Comparison of ENCODE assay signal across 8 cellular contexts in the genomic region with DNA sequence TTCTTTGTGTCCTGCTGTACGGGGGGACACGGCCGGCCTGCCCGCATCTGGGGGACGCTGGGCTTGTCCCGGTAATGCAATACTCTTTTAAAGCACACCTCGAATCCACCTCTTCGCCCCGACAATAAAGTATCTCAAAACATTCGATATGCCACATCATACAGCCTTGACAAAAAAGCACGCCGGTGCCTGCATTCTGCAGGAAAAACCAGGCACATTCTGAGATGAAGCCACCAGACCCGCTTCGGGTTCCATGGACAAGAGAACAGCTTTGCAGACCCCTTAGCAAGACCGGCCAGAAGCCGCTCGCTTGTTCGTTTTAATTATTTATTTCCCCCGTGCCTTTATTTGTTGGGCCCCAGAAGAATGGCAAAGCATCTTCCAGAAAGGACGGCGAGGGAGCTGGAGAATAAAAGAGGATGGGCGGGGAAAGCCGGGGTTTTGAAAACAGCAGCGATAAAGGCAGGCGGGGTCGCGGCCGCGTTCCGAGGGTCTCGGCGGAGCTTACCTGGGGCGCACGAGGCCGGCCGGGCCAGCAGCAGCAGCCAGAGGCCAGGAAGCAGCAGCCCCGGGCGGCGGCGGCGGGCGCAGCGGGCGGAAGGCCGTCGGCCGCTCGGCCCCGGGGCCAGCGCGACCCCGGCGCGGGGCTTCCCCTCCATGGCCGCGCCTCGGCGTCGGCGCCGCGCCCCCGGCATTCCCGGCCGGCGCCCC. TPM values are rescaled to one million over a fixed set of nuclear protein-coding genes. Genes with fewer than 3 reads are reported as not detected.
A peak's percentile ranks its signal among the peaks of the same experiment; 100 is the strongest.
DNase-seq lines count a peak whose midpoint lies in the region; ATAC-seq, FAIRE-seq and TF ChIP-seq lines count a peak whose summit lies in the region.

No MANE protein-coding gene starts in this region.

- peak overlapping the region; percentile 61 for H3K4me3 ChIP-seq in WI38 (ENCODE audit: low read depth, low read length)
- H3K4me3 ChIP-seq in gastrocnemius medialis = peak overlapping the region; percentile 47 to 63 (median 57)

- H3K27me3 Mint-ChIP-seq in CD4-positive, alpha-beta T cell = peaks cover 45% of the 10 kb centered on the region

- H3K36me3 Mint-ChIP-seq in CD4-positive, alpha-beta T cell (ENCODE audit: low read depth) = peaks cover 4% of the 10 kb centered on the region

- H3K27ac ChIP-seq in CD4-positive, alpha-beta T cell (ENCODE audit: low read depth, low read length) = no peak overlapping the region
- no peak overlapping the region for H3K27ac ChIP-seq in gastrocnemius medialis

- no peak overlapping the region for H3K27ac Mint-ChIP-seq in CD4-positive, alpha-beta T cell

- H3K36me3 ChIP-seq in gastrocnemius medialis = no peaks in the 10 kb centered on the region

- in situ Hi-C loops in gastrocnemius medialis (cut with MboI; ENCODE audit: low sequenced_read_pairs in 4 of 4) = loop anchor here in 1 of 4 donors (10.0 kb wide), 1 partner anchor 96 kb away; no protein-coding TSS in a partner anchor

- no peak for DNase-seq in CD4-positive, alpha-beta T cell
- DNase-seq in globus pallidus (ENCODE audit: low spot score) (peak; percentile 2), gastrocnemius medialis (no peak), pons (ENCODE audit: low spot score) (no peak), RCC 7860 (ENCODE audit: low spot score) (no peak)

- H3K4me1 ChIP-seq in gastrocnemius medialis = peaks cover 5 to 11% of the 10 kb centered on the region in 2 donors

- intact Hi-C loops in CD4-positive, alpha-beta T cell (cut with DNase I, micrococcal nuclease) = loop anchor here in 1 of 2 experiments (2.0 kb wide), 1 partner anchor 94 kb away; no protein-coding TSS in a partner anchor
- intact Hi-C loops in gastrocnemius medialis (cut with DNase I; ENCODE audit: low total_unique reads) = loop anchor here (2.0 kb wide), 1 partner anchor 94 kb away; no protein-coding TSS in a partner anchor

- no peak for ATAC-seq in CD4-positive, alpha-beta T cell (ENCODE audit: poor library complexity)
- ATAC-seq in GM19351 (IDR thresholded peaks at IDR 0.05; ENCODE audit: unreplicated experiment) = peak; percentile 39
- ATAC-seq in HG03457 (IDR thresholded peaks at IDR 0.05; ENCODE audit: unreplicated experiment) = peak; percentile 35
- peak; percentile 35 to 44 for ATAC-seq in gastrocnemius medialis

- peaks cover 19% of the 10 kb centered on the region for H3K4me1 Mint-ChIP-seq in CD4-positive, alpha-beta T cell (ENCODE audit: low read depth)

- no peak for FAIRE-seq in RCC 7860 (lab: Jason Lieb, UNC)

- CTCF ChIA-PET in CD4-positive, alpha-beta T cell (lab: Charles Lee) = interaction anchor here (2.6 kb wide), 1 partner anchor 94 kb away, joined by 9 read pairs; no protein-coding TSS in a partner anchor

- no peaks in the 10 kb centered on the region for H3K9me3 ChIP-seq in CD4-positive, alpha-beta T cell (ENCODE audit: control insufficient read depth, low read length)
- H3K9me3 ChIP-seq in gastrocnemius medialis = no peaks in the 10 kb centered on the region

- TF ChIP-seq POLR2A in gastrocnemius medialis (IDR thresholded peaks at IDR 0.05) = no peak

- POLR2A ChIA-PET in CD4-positive, alpha-beta T cell (lab: Charles Lee) = no interaction called here

- H3K4me3 Mint-ChIP-seq in CD4-positive, alpha-beta T cell = peak overlapping the region; percentile 90

- peaks cover 31% of the 10 kb centered on the region for H3K27me3 ChIP-seq in CD4-positive, alpha-beta T cell (ENCODE audit: control insufficient read depth, insufficient read depth, low read length)
- H3K27me3 ChIP-seq in gastrocnemius medialis = peaks cover 2 to 19% (median 7%) of the 10 kb centered on the region in 3 donors

- H3K9me3 Mint-ChIP-seq in CD4-positive, alpha-beta T cell = no peaks in the 10 kb centered on the region

- TF ChIP-seq CTCF in CD4-positive, alpha-beta T cell (IDR thresholded peaks at IDR 0.05) = no peak
- TF ChIP-seq CTCF in WI38 (IDR thresholded peaks at IDR 0.05; ENCODE audit: low read depth, low read length) (no peak), gastrocnemius medialis (IDR thresholded peaks at IDR 0.05 in 4 of 5, conservative IDR thresholded peaks at IDR 0.05 in 1 of 5) (no peak)

RNA-seq across cellular contexts. Expression of gene KIAA1549, which starts 0.5 kb away (rescaled TPM):
- not detected for total RNA-seq in CD4-positive, alpha-beta T cell
- total RNA-seq in gastrocnemius medialis = under 1 TPM; 0.55 to 0.87 (median 0.75) TPM

RNA-seq across cellular contexts. Expression of gene ZC3HAV1L, which starts 55.1 kb away (rescaled TPM):
- total RNA-seq in CD4-positive, alpha-beta T cell = under 1 TPM; 0.44 to 0.50 TPM
- 1 to 10 TPM; 1.1 to 2.2 (median 1.5) TPM for total RNA-seq in gastrocnemius medialis
